In genomic region chr10:100747061-100747825, GRCh38 we compare ENCODE assay signal across 14 cellular contexts. TPM values are rescaled to one million over a fixed set of nuclear protein-coding genes. Genes with fewer than 3 reads are reported as not detected.
DNase-seq lines count a peak whose midpoint lies in the region; ATAC-seq, FAIRE-seq and TF ChIP-seq lines count a peak whose summit lies in the region.
"Had no signal": no experiment of that assay in that cellular context is flagged by ENCODE, and none has a peak within 500 bp of the region (broad histone marks: within the 10 kb centered on the region; RNA-seq: fewer than 3 reads in every experiment).

No MANE protein-coding gene starts in this region.

- intact Hi-C loops in kidney (cut with DNase I), result no loop called here
- intact Hi-C loops in lower leg skin (cut with DNase I; ENCODE audit: low total_unique reads), result no loop called here

- H3K27me3 ChIP-seq in smooth muscle cell (ENCODE audit: low read depth), result peaks cover 100% of the 10 kb centered on the region
- peaks cover 5 to 89% (median 58%) of the 10 kb centered on the region in 4 donors for H3K27me3 ChIP-seq in upper lobe of left lung

- no peaks in the 10 kb centered on the region for H3K9me3 Mint-ChIP-seq in activated T-cell treated with anti-CD3 and anti-CD28 coated beads, Interleukin-2, amount 50 U/mL, for 4 hours

- peak overlapping the region; percentile 63 to 78 for H3K27ac ChIP-seq in kidney (ENCODE audit: low read depth in 2 of 2, low read length in 2 of 2)
- H3K27ac ChIP-seq in smooth muscle cell (ENCODE audit: low read depth), result no peak overlapping the region
- no peak overlapping the region for H3K27ac ChIP-seq in upper lobe of left lung
- H3K27ac ChIP-seq: gastroesophageal sphincter, upper lobe of right lung had no signal

- 7% methylated on average over 25 of the region's 26 CpGs for WGBS in smooth muscle cell (ENCODE audit: low lambda C conversion rate)
- 9 to 12% methylated on average over 26 of the region's 26 CpGs for WGBS in lower leg skin, 2 donors
- 5 to 9% methylated on average over 26 of the region's 26 CpGs for WGBS in upper lobe of left lung, 2 donors

- TF ChIP-seq EP300 in upper lobe of left lung (IDR thresholded peaks at IDR 0.05), result no peak

- peak overlapping the region; percentile 5 for H3K4me3 Mint-ChIP-seq in activated T-cell treated with anti-CD3 and anti-CD28 coated beads, Interleukin-2, amount 50 U/mL, for 4 hours
- peak overlapping the region; percentile 94 for H3K4me3 Mint-ChIP-seq in T-helper 17 cell

- H2AFZ ChIP-seq in smooth muscle cell (ENCODE audit: low read depth), result no peak overlapping the region

- H3K36me3 ChIP-seq in kidney (ENCODE audit: control insufficient read depth in 1 of 2, insufficient read depth in 2 of 2, low read length in 2 of 2) (peaks cover 0 to 4% of the 10 kb centered on the region in 2 donors), smooth muscle cell (ENCODE audit: low read depth) (no peaks in the 10 kb centered on the region), upper lobe of left lung (no peaks in the 10 kb centered on the region)
- H3K36me3 ChIP-seq: gastroesophageal sphincter, upper lobe of right lung had no signal

- no peaks in the 10 kb centered on the region for H3F3A ChIP-seq in smooth muscle cell (ENCODE audit: low read depth)

- TF ChIP-seq CTCF in kidney (IDR thresholded peaks at IDR 0.05; ENCODE audit: borderline replicate concordance, extremely low read depth, insufficient read depth) (no peak), smooth muscle cell (IDR thresholded peaks at IDR 0.05; ENCODE audit: borderline replicate concordance, insufficient read depth, poor library complexity, severe bottlenecking) (no peak), lower leg skin (IDR thresholded peaks at IDR 0.05) (no peak), upper lobe of left lung (IDR thresholded peaks at IDR 0.05) (no peak)

- peak overlapping the region; percentile 5 to 78 for H3K9ac ChIP-seq in kidney (ENCODE audit: low read length in 2 of 2)
- no peak overlapping the region for H3K9ac ChIP-seq in smooth muscle cell (ENCODE audit: low read depth)

- H3K27ac Mint-ChIP-seq in T-helper 17 cell, result no peak overlapping the region

- no peaks in the 10 kb centered on the region for H3K36me3 Mint-ChIP-seq in activated T-cell treated with anti-CD3 and anti-CD28 coated beads, Interleukin-2, amount 50 U/mL, for 4 hours (ENCODE audit: insufficient read depth)
- peaks cover 12% of the 10 kb centered on the region for H3K36me3 Mint-ChIP-seq in T-helper 17 cell (ENCODE audit: low read depth)

- H3K79me2 ChIP-seq in smooth muscle cell (ENCODE audit: low read depth), result no peaks in the 10 kb centered on the region

- H3K4me1 ChIP-seq in kidney (ENCODE audit: control insufficient read depth in 1 of 2, insufficient read depth in 1 of 2, low read depth in 1 of 2, low read length in 2 of 2) (peaks cover 21 to 27% of the 10 kb centered on the region in 2 donors), smooth muscle cell (ENCODE audit: low read depth) (peaks cover 37% of the 10 kb centered on the region), upper lobe of left lung (peaks cover 35 to 59% (median 44%) of the 10 kb centered on the region in 4 donors)

- no peak for TF ChIP-seq POLR2A in lower leg skin (IDR thresholded peaks at IDR 0.05)
- TF ChIP-seq POLR2A in upper lobe of left lung (IDR thresholded peaks at IDR 0.05), result no peak

- peak overlapping the region; percentile 68 for H3K4me2 ChIP-seq in smooth muscle cell

- no peak for DNase-seq in activated T-cell treated with anti-CD3 and anti-CD28 coated beads, Interleukin-2, amount 50 U/mL, for 4 hours
- no peak for DNase-seq in activated T-cell treated with anti-CD3 and anti-CD28 coated beads, Interleukin-2, amount 50 U/mL, for 48 hours
- DNase-seq in T-helper 17 cell (no peak), kidney (peak; percentile 39), smooth muscle cell (lab: John Stamatoyannopoulos, UW; ENCODE audit: unreplicated experiment) (no peak), UCSD-AML1 (lab: John Stamatoyannopoulos, UW; ENCODE audit: unreplicated experiment) (no peak), lower leg skin (ENCODE audit: low spot score in 2 of 2) (no peak), upper lobe of left lung (no peak)
- DNase-seq: anterior cingulate cortex, NCI-H1694, NCI-H774, upper lobe of right lung had no signal

- no peak for ATAC-seq in activated T-cell treated with anti-CD3 and anti-CD28 coated beads, Interleukin-2, amount 50 U/mL, for 4 hours
- ATAC-seq in T-helper 17 cell, result no peak
- ATAC-seq in upper lobe of left lung (ENCODE audit: low FRiP score in 2 of 2), result no peak
- ATAC-seq: gastroesophageal sphincter, Right ventricle myocardium inferior, upper lobe of right lung had no signal

- peaks cover 6% of the 10 kb centered on the region for H4K20me1 ChIP-seq in smooth muscle cell (ENCODE audit: low read depth)

- peaks cover 84% of the 10 kb centered on the region for H3K27me3 Mint-ChIP-seq in activated T-cell treated with anti-CD3 and anti-CD28 coated beads, Interleukin-2, amount 50 U/mL, for 4 hours (ENCODE audit: low read depth)
- H3K27me3 Mint-ChIP-seq in T-helper 17 cell, result peaks cover 81% of the 10 kb centered on the region

- H3K4me3 ChIP-seq in kidney (ENCODE audit: low read length in 2 of 2) (peak overlapping the region; percentile 70 to 78), smooth muscle cell (peak overlapping the region; percentile 24), lower leg skin (ENCODE audit: low read depth, poor library complexity, severe bottlenecking) (no peak overlapping the region), upper lobe of left lung (no peak overlapping the region)
- H3K4me3 ChIP-seq: upper lobe of right lung had no signal

- peaks cover 42% of the 10 kb centered on the region for H3K4me1 Mint-ChIP-seq in activated T-cell treated with anti-CD3 and anti-CD28 coated beads, Interleukin-2, amount 50 U/mL, for 4 hours (ENCODE audit: low read depth)
- peaks cover 29% of the 10 kb centered on the region for H3K4me1 Mint-ChIP-seq in T-helper 17 cell

- FAIRE-seq in kidney (lab: Jason Lieb, UNC), result peak; percentile 29

- no peaks in the 10 kb centered on the region for H3K9me3 ChIP-seq in T-helper 17 cell (ENCODE audit: control insufficient read depth, low read length, poor library complexity, severe bottlenecking)
- H3K9me3 ChIP-seq in kidney (ENCODE audit: control insufficient read depth in 1 of 2, low read length in 2 of 2), result no peaks in the 10 kb centered on the region
- H3K9me3 ChIP-seq in smooth muscle cell (replicated peaks; ENCODE audit: low read depth), result no peaks in the 10 kb centered on the region
- no peaks in the 10 kb centered on the region for H3K9me3 ChIP-seq in upper lobe of left lung
- H3K9me3 ChIP-seq: gastroesophageal sphincter, upper lobe of right lung had no signal

RNA-seq across cellular contexts. Expression of gene PAX2, which starts 1.9 kb away (rescaled TPM):
- total RNA-seq in activated T-cell treated with anti-CD3 and anti-CD28 coated beads, Interleukin-2, amount 50 U/mL, for 4 hours, result not detected
- not detected for total RNA-seq in T-helper 17 cell
- total RNA-seq in kidney, result 102 TPM
- 28.3 TPM for polyA plus RNA-seq in kidney (ENCODE audit: insufficient read depth, low read depth, low replicate concordance)
- total RNA-seq in smooth muscle cell, result not detected in 2 replicates
- not detected in 2 replicates for polyA plus RNA-seq in smooth muscle cell
- not detected for total RNA-seq in lower leg skin
- total RNA-seq in upper lobe of left lung, result under 1 TPM in 1 of 6 donors, not detected in 5; 0.07 TPM
- total RNA-seq: gastroesophageal sphincter, Right ventricle myocardium inferior, upper lobe of right lung had no signal

Comparison
In these comparisons a context has a peak if more than half of its experiments do, and no peak if none do; other contexts are left out.
1. H3K27ac ChIP-seq: peak in kidney (2 of 2); none in smooth muscle cell (single experiment) and upper lobe of left lung (0 of 4).
2. H3K4me3 ChIP-seq: peak in kidney (2 of 2) and smooth muscle cell (single experiment); none in lower leg skin (single experiment) and upper lobe of left lung (0 of 4).
3. RNA of gene PAX2, which starts 1.9 kb away (total RNA-seq): 102 TPM in kidney (single experiment); not detected in activated T-cell treated with anti-CD3 and anti-CD28 coated beads, Interleukin-2, amount 50 U/mL, for 4 hours, not detected in T-helper 17 cell, not detected in smooth muscle cell, not detected in lower leg skin and 0.07 TPM in upper lobe of left lung; every median in the first group is over 10 times any median in the second.